In genomic region chr11:70462818-70463477, GRCh38 we compare ENCODE assay signal across 13 cellular contexts.
"Had no signal": no experiment of that assay in that cellular context is flagged by ENCODE, and none has a peak within 500 bp of the region (broad histone marks: within the 10 kb centered on the region; RNA-seq: fewer than 3 reads in every experiment).

No MANE protein-coding gene starts in this region.

- H3K4me3 ChIP-seq: lower lobe of right lung, skin epidermis, tibial artery, uterus had no signal

- DNase-seq: activated CD4-positive, alpha-beta T cell treated with anti-CD3 and anti-CD28 coated beads, Interleukin-2, amount 10 ng/mL, durations not matched to agents 24 days and 14 days; amygdala; hippocampal formation; immature natural killer cell; lower lobe of right lung; midbrain; retina; tibial artery; uterus had no signal

- H3K36me3 ChIP-seq: lower lobe of right lung, tibial artery, uterus had no signal

- H3K27ac ChIP-seq: lower lobe of right lung, parathyroid adenoma, skin epidermis, tibial artery, uterus had no signal

- H3K36me3 Mint-ChIP-seq: activated naive CD4-positive, alpha-beta T cell treated with anti-CD3 and anti-CD28 coated beads, Interleukin-2, amount 50 U/mL, for 24 hours; immature natural killer cell had no signal

- H3K9me3 Mint-ChIP-seq: activated CD4-positive, alpha-beta T cell treated with anti-CD3 and anti-CD28 coated beads, Interleukin-2, amount 10 ng/mL, durations not matched to agents 24 days and 14 days; activated naive CD4-positive, alpha-beta T cell treated with anti-CD3 and anti-CD28 coated beads, Interleukin-2, amount 50 U/mL, for 24 hours; T-helper 2 cell treated with Interferon-gamma antibody and Interleukin-4, amounts not matched to agents 5 μg/mL and 100 μg/mL, for 36 hours had no signal

- H3K27me3 ChIP-seq: uterus had no signal

- H3K27me3 Mint-ChIP-seq: activated CD4-positive, alpha-beta T cell treated with anti-CD3 and anti-CD28 coated beads, Interleukin-2, amount 10 ng/mL, durations not matched to agents 24 days and 14 days had no signal

- H3K9me3 ChIP-seq: lower lobe of right lung, tibial artery, uterus had no signal

- ATAC-seq: lower lobe of right lung had no signal

- H3K4me1 Mint-ChIP-seq: activated CD4-positive, alpha-beta T cell treated with anti-CD3 and anti-CD28 coated beads, Interleukin-2, amount 10 ng/mL, durations not matched to agents 24 days and 14 days; immature natural killer cell had no signal

- H3K9ac ChIP-seq: parathyroid adenoma had no signal

- H3K27ac Mint-ChIP-seq: activated CD4-positive, alpha-beta T cell treated with anti-CD3 and anti-CD28 coated beads, Interleukin-2, amount 10 ng/mL, durations not matched to agents 24 days and 14 days; activated naive CD4-positive, alpha-beta T cell treated with anti-CD3 and anti-CD28 coated beads, Interleukin-2, amount 50 U/mL, for 24 hours; T-helper 2 cell treated with Interferon-gamma antibody and Interleukin-4, amounts not matched to agents 5 μg/mL and 100 μg/mL, for 36 hours had no signal

- H3K4me3 Mint-ChIP-seq: activated CD4-positive, alpha-beta T cell treated with anti-CD3 and anti-CD28 coated beads, Interleukin-2, amount 10 ng/mL, durations not matched to agents 24 days and 14 days; activated naive CD4-positive, alpha-beta T cell treated with anti-CD3 and anti-CD28 coated beads, Interleukin-2, amount 50 U/mL, for 24 hours; immature natural killer cell; T-helper 2 cell treated with Interferon-gamma antibody and Interleukin-4, amounts not matched to agents 5 μg/mL and 100 μg/mL, for 36 hours had no signal

- H3K4me1 ChIP-seq: lower lobe of right lung, parathyroid adenoma, tibial artery, uterus had no signal
